ENCODE assay signal across 16 cellular contexts in genomic region chrX:123481908-123482873, GRCh38.
DNase-seq lines count a peak whose midpoint lies in the region; ATAC-seq, FAIRE-seq and TF ChIP-seq lines count a peak whose summit lies in the region.
"Had no signal": no experiment of that assay in that cellular context is flagged by ENCODE, and none has a peak within 500 bp of the region (broad histone marks: within the 10 kb centered on the region; RNA-seq: fewer than 3 reads in every experiment).

No MANE protein-coding gene starts in this region.

- H3K36me3 ChIP-seq in GM23248 (ENCODE audit: low read depth) = no peaks in the 10 kb centered on the region
- H3K36me3 ChIP-seq in astrocyte (ENCODE audit: insufficient read depth, low read length) = no peaks in the 10 kb centered on the region
- H3K36me3 ChIP-seq in heart left ventricle = no peaks in the 10 kb centered on the region
- H3K36me3 ChIP-seq: neutrophil had no signal

- no peaks in the 10 kb centered on the region for H3K36me3 Mint-ChIP-seq in astrocyte (ENCODE audit: low read depth, unreplicated experiment)
- H3K36me3 Mint-ChIP-seq in effector memory CD8-positive, alpha-beta T cell (ENCODE audit: insufficient read depth) = no peaks in the 10 kb centered on the region

- WGBS in GM23248 (ENCODE audit: low coverage in 1 of 2, low lambda C conversion rate in 2 of 2, missing lambda C conversion rate in 2 of 2), 2 experiments = 2% methylated on average over 12 of the region's 12 CpGs
- 44 to 54% (median 46%) methylated on average over 12 of the region's 12 CpGs for WGBS in heart left ventricle, 4 donors
- 49 to 50% methylated on average over 12 of the region's 12 CpGs for WGBS in lower leg skin, 2 donors

- H3K4me3 Mint-ChIP-seq in astrocyte (ENCODE audit: unreplicated experiment) = no peak overlapping the region
- no peak overlapping the region for H3K4me3 Mint-ChIP-seq in effector memory CD8-positive, alpha-beta T cell
- H3K4me3 Mint-ChIP-seq: activated B cell treated with CpG ODN at 0.5 μM for 24 hours; stimulated activated naive CD8-positive, alpha-beta T cell treated with anti-CD3 and anti-CD28 coated beads, Interleukin-15, amount 100 ng/mL, for 72 hours had no signal

- H3K4me1 ChIP-seq in GM23248 (ENCODE audit: insufficient read depth) (peaks cover 26% of the 10 kb centered on the region), astrocyte (ENCODE audit: insufficient read depth, low read length) (no peaks in the 10 kb centered on the region), heart left ventricle (peaks cover 0 to 7% (median 0%) of the 10 kb centered on the region in 12 donors)

- H3K27me3 ChIP-seq in GM23248 (replicated peaks; ENCODE audit: insufficient read depth) (no peaks in the 10 kb centered on the region), astrocyte (ENCODE audit: insufficient read depth, low read length) (no peaks in the 10 kb centered on the region), heart left ventricle (no peaks in the 10 kb centered on the region)
- H3K27me3 ChIP-seq: neutrophil had no signal

- H3K4me2 ChIP-seq in GM23248 (ENCODE audit: unreplicated experiment) = peak overlapping the region; percentile 70
- peak overlapping the region; percentile 46 for H3K4me2 ChIP-seq in astrocyte (ENCODE audit: low read length)

- H4K20me1 ChIP-seq in GM23248 (ENCODE audit: insufficient read depth) (no peaks in the 10 kb centered on the region), astrocyte (ENCODE audit: insufficient read depth, low read length) (no peaks in the 10 kb centered on the region)

- no peak for TF ChIP-seq POLR2A in heart left ventricle (IDR thresholded peaks at IDR 0.05)
- no peak for TF ChIP-seq POLR2A in lower leg skin (IDR thresholded peaks at IDR 0.05)

- no peaks in the 10 kb centered on the region for H3K27me3 Mint-ChIP-seq in astrocyte (ENCODE audit: low read depth, unreplicated experiment)
- H3K27me3 Mint-ChIP-seq in effector memory CD8-positive, alpha-beta T cell = no peaks in the 10 kb centered on the region
- H3K27me3 Mint-ChIP-seq: activated B cell treated with CpG ODN at 0.5 μM for 24 hours; stimulated activated naive CD8-positive, alpha-beta T cell treated with anti-CD3 and anti-CD28 coated beads, Interleukin-15, amount 100 ng/mL, for 72 hours had no signal

- H3K4me3 ChIP-seq in GM23248 = peak overlapping the region; percentile 35
- no peak overlapping the region for H3K4me3 ChIP-seq in astrocyte (ENCODE audit: insufficient read depth, low read depth, low read length)
- H3K4me3 ChIP-seq in heart left ventricle = peak overlapping the region in 1 of 12 donors; percentile 1
- no peak overlapping the region for H3K4me3 ChIP-seq in skeletal muscle cell (ENCODE audit: low read depth, low read length)
- H3K4me3 ChIP-seq in lower leg skin (ENCODE audit: low read depth, poor library complexity, severe bottlenecking) = no peak overlapping the region

- intact Hi-C loops in heart left ventricle (cut with DNase I) = no loop called here
- intact Hi-C loops in lower leg skin (cut with DNase I; ENCODE audit: low total_unique reads) = no loop called here

- no peak overlapping the region for H3K27ac Mint-ChIP-seq in astrocyte (ENCODE audit: unreplicated experiment)
- no peak overlapping the region for H3K27ac Mint-ChIP-seq in effector memory CD8-positive, alpha-beta T cell
- H3K27ac Mint-ChIP-seq: activated B cell treated with CpG ODN at 0.5 μM for 24 hours; stimulated activated naive CD8-positive, alpha-beta T cell treated with anti-CD3 and anti-CD28 coated beads, Interleukin-15, amount 100 ng/mL, for 72 hours had no signal

- H3K79me2 ChIP-seq in GM23248 (ENCODE audit: insufficient read depth) = no peaks in the 10 kb centered on the region
- no peaks in the 10 kb centered on the region for H3K79me2 ChIP-seq in astrocyte (ENCODE audit: insufficient read depth, low read length)

- peaks cover 2% of the 10 kb centered on the region for H3K4me1 Mint-ChIP-seq in astrocyte (ENCODE audit: low read depth, unreplicated experiment)
- no peaks in the 10 kb centered on the region for H3K4me1 Mint-ChIP-seq in effector memory CD8-positive, alpha-beta T cell (ENCODE audit: low read depth in 2 of 2)
- H3K4me1 Mint-ChIP-seq: activated B cell treated with CpG ODN at 0.5 μM for 24 hours; stimulated activated naive CD8-positive, alpha-beta T cell treated with anti-CD3 and anti-CD28 coated beads, Interleukin-15, amount 100 ng/mL, for 72 hours had no signal

- TF ChIP-seq CTCF in astrocyte (IDR thresholded peaks at IDR 0.05; ENCODE audit: insufficient read depth, low read depth, low read length) (no peak), heart left ventricle (IDR thresholded peaks at IDR 0.05) (no peak), lower leg skin (IDR thresholded peaks at IDR 0.05) (no peak)

- H3F3A ChIP-seq in GM23248 (ENCODE audit: insufficient read depth) = peaks cover 13% of the 10 kb centered on the region

- no peaks in the 10 kb centered on the region for H3K9me3 Mint-ChIP-seq in astrocyte (ENCODE audit: unreplicated experiment)
- H3K9me3 Mint-ChIP-seq in effector memory CD8-positive, alpha-beta T cell = no peaks in the 10 kb centered on the region
- H3K9me3 Mint-ChIP-seq: activated B cell treated with CpG ODN at 0.5 μM for 24 hours; stimulated activated naive CD8-positive, alpha-beta T cell treated with anti-CD3 and anti-CD28 coated beads, Interleukin-15, amount 100 ng/mL, for 72 hours had no signal

- ATAC-seq in heart left ventricle (peak; percentile 63 to 82 (median 80)), GM19395 (IDR thresholded peaks at IDR 0.05; ENCODE audit: unreplicated experiment) (no peak)
- no peak for ATAC-seq in effector memory CD8-positive, alpha-beta T cell (replicated peaks)
- ATAC-seq: stimulated activated naive CD8-positive, alpha-beta T cell treated with anti-CD3 and anti-CD28 coated beads, Interleukin-15, amount 100 ng/mL, for 72 hours had no signal

- H2AFZ ChIP-seq in GM23248 = peak overlapping the region; percentile 71
- no peak overlapping the region for H2AFZ ChIP-seq in astrocyte (ENCODE audit: low read depth, low read length)

- in situ Hi-C loops in GM23248 (cut with MboI) = no loop called here

- no peaks in the 10 kb centered on the region for H3K9me2 ChIP-seq in GM23248 (ENCODE audit: insufficient read depth)

- H3K9ac ChIP-seq in GM23248 (peak overlapping the region; percentile 44), astrocyte (ENCODE audit: low read length) (no peak overlapping the region)

- H3K9me3 ChIP-seq in GM23248 (ENCODE audit: low read depth) (no peaks in the 10 kb centered on the region), astrocyte (ENCODE audit: insufficient read depth, low read depth, low read length) (no peaks in the 10 kb centered on the region), heart left ventricle (no peaks in the 10 kb centered on the region)
- H3K9me3 ChIP-seq: neutrophil had no signal

- DNase-seq in GM23248 = peak; percentile 76
- DNase-seq in astrocyte (ENCODE audit: low read depth) = peak; percentile 67
- DNase-seq in heart left ventricle = no peak
- DNase-seq in skeletal muscle cell (ENCODE audit: low read depth) = peak; percentile 29
- no peak for DNase-seq in stimulated activated CD4-positive, alpha-beta T cell treated with anti-CD3 and anti-CD28 coated beads, Interleukin-4, amount 100 ng/mL, for 24 hours
- no peak for DNase-seq in lower leg skin (ENCODE audit: low spot score in 2 of 2)
- DNase-seq in effector memory CD8-positive, alpha-beta T cell = no peak
- DNase-seq: activated B cell treated with CpG ODN at 0.5 μM for 24 hours; activated T-cell treated with anti-CD3 and anti-CD28 coated beads for 4 hours; erythroblast; NCI-H1092; NCI-H526 treated with DMSO at 0.1 percent for 48 hours; stimulated activated naive CD8-positive, alpha-beta T cell treated with anti-CD3 and anti-CD28 coated beads, Interleukin-15, amount 100 ng/mL, for 72 hours had no signal

- FAIRE-seq in astrocyte (lab: Jason Lieb, UNC) = peak; percentile 82
- FAIRE-seq: keratinocyte had no signal

- H3K27ac ChIP-seq in GM23248 (peak overlapping the region; percentile 76), astrocyte (ENCODE audit: low read depth, low read length) (no peak overlapping the region), heart left ventricle (peak overlapping the region in 7 of 12 donors; percentile 14 to 71 (median 49))
- H3K27ac ChIP-seq: neutrophil had no signal

Comparison
In these comparisons a context has a peak if more than half of its experiments do, and no peak if none do; other contexts are left out.
1. DNase-seq: peak in GM23248 (single experiment), astrocyte (single experiment) and skeletal muscle cell (single experiment); none in heart left ventricle (0 of 5), stimulated activated CD4-positive, alpha-beta T cell treated with anti-CD3 and anti-CD28 coated beads, Interleukin-4, amount 100 ng/mL, for 24 hours (single experiment), lower leg skin (0 of 2) and effector memory CD8-positive, alpha-beta T cell (0 of 3).
2. ATAC-seq: peak in heart left ventricle (4 of 4); none in effector memory CD8-positive, alpha-beta T cell (single experiment) and GM19395 (single experiment).